ENCODE assay signal across 29 cellular contexts in the genomic region with DNA sequence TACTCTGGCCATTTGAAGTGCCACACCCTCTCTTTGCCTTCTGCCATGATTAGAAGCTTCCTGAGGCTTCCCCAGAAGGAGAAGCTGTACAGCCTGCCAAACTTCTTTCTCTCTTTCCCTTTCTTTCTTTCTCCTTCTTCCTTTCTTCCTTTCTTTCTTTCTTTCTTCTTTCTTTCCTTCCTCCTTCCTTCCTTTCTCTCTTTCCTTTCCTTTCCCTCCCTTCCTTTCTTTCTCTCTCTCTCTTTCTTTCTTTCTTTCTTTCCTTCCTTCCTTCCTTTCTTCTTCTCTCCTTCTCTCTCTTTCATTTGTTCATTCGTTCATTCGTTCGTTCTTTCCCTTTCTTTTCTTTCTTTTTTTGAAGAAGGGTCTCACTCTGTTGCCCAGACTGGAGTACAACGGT.
"Had no signal": no experiment of that assay in that cellular context is flagged by ENCODE, and none has a peak within 500 bp of the region (broad histone marks: within the 10 kb centered on the region; RNA-seq: fewer than 3 reads in every experiment).

No MANE protein-coding gene starts in this region.

- H3K9me3 Mint-ChIP-seq: endodermal cell had no signal

- H3K4me1 Mint-ChIP-seq: endodermal cell had no signal

- ATAC-seq: effector memory CD8-positive, alpha-beta T cell; esophagus mucosa; foreskin keratinocyte; gastrocnemius medialis; gastroesophageal sphincter; heart left ventricle; heart right ventricle had no signal

- H3K4me1 ChIP-seq: colonic mucosa, esophagus muscularis mucosa, esophagus squamous epithelium, gastrocnemius medialis, gastroesophageal sphincter had no signal

- H3K27me3 ChIP-seq: colonic mucosa, dorsolateral prefrontal cortex, esophagus muscularis mucosa, esophagus squamous epithelium, foreskin keratinocyte, gastrocnemius medialis, gastroesophageal sphincter, heart left ventricle, heart right ventricle had no signal

- H3K4me3 ChIP-seq: colonic mucosa, coronary artery, dorsolateral prefrontal cortex, esophagus muscularis mucosa, esophagus squamous epithelium, gastrocnemius medialis, gastroesophageal sphincter, heart left ventricle, heart right ventricle had no signal

- H3K4me3 Mint-ChIP-seq: dendritic cell treated with granulocyte-macrophage colony-stimulating factor and Interleukin-4, amounts not matched to agents 40 ng/mL and 50 ng/mL, for 4 days; effector memory CD8-positive, alpha-beta T cell; endodermal cell had no signal

- H3K27me3 Mint-ChIP-seq: dendritic cell treated with granulocyte-macrophage colony-stimulating factor and Interleukin-4, amounts not matched to agents 40 ng/mL and 50 ng/mL, for 4 days; effector memory CD8-positive, alpha-beta T cell had no signal

- FAIRE-seq: colon, endometrium, endothelial cell of umbilical vein, frontal cortex had no signal

- H3K9me3 ChIP-seq: colonic mucosa, esophagus squamous epithelium, gastrocnemius medialis had no signal

- DNase-seq: colonic mucosa; cortex of kidney; dermis blood vessel endothelial cell; dorsolateral prefrontal cortex; effector CD4-positive, alpha-beta T cell; effector CD8-positive, alpha-beta T cell; effector memory CD4-positive, alpha-beta T cell; effector memory CD8-positive, alpha-beta T cell; endodermal cell; erythroblast; esophagus squamous epithelium; foreskin fibroblast; foreskin keratinocyte; foreskin melanocyte; gastrocnemius medialis; glutamatergic neuron; head of caudate nucleus; heart right ventricle had no signal

- H3K36me3 ChIP-seq: colonic mucosa, esophagus muscularis mucosa, esophagus squamous epithelium, gastrocnemius medialis, gastroesophageal sphincter, heart left ventricle, heart right ventricle had no signal

- H3K27ac ChIP-seq: colonic mucosa, coronary artery, dorsolateral prefrontal cortex, epithelial cell of prostate, esophagus muscularis mucosa, esophagus squamous epithelium, foreskin keratinocyte, gastrocnemius medialis, gastroesophageal sphincter, heart left ventricle, heart right ventricle had no signal

- H3K27ac Mint-ChIP-seq: dendritic cell treated with granulocyte-macrophage colony-stimulating factor and Interleukin-4, amounts not matched to agents 40 ng/mL and 50 ng/mL, for 4 days; effector memory CD8-positive, alpha-beta T cell; endodermal cell had no signal
